In the genomic region with DNA sequence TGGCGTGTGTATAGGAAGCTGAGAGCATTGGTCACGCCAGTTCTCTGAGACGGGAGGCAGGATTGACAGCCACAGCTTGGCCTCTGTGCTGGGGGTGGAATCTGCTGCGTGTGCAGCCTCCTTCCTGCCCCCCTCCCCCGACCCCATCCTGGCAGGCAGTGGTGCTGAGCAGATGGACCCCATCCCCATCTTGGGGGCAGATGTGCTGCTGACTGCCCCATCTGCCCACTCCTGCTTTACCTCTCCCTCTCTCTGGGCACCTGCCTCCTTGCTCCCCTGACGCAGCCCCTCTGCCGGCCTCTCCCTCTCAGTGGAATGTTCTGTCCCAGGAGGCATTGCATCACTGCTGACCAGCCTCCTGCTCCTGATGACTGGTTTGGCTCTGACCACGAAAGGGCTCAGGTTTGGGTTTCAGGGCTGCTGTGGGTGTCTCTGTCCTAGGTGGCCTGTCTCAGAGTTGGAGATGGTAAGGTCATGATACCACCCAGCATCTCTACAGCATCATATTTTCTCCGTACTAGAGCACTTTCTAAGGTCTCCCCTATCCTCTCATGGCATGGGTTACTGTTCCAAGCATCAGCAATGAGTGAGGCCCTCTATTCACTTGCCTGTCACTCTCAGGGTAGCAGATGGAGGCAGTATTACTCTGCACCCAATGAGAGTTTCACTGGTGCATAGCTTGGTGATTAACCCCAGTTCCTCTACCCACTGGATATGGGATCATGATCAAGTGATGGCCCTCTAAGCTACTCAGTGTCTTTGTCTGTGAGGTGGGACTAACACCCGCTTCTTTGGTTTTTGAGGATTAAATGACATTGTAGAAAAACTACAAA, we compare ENCODE assay signal across 9 cellular contexts.
DNase-seq lines count a peak whose midpoint lies in the region; ATAC-seq, FAIRE-seq and TF ChIP-seq lines count a peak whose summit lies in the region.
"Had no signal": no experiment of that assay in that cellular context is flagged by ENCODE, and none has a peak within 500 bp of the region (broad histone marks: within the 10 kb centered on the region; RNA-seq: fewer than 3 reads in every experiment).

No MANE protein-coding gene starts in this region.

- H3K9me3 Mint-ChIP-seq in glutamatergic neuron (ENCODE audit: unreplicated experiment), result peaks cover 15% of the 10 kb centered on the region
- H3K9me3 Mint-ChIP-seq: central memory CD8-positive, alpha-beta T cell had no signal

- DNase-seq in GM12892 (ENCODE audit: insufficient read length) (no peak), NCI-H69 (lab: John Stamatoyannopoulos, UW) (peak; percentile 32), glutamatergic neuron (peak; percentile 77), renal cortical epithelial cell (ENCODE audit: low read depth) (peak; percentile 64), G401 (ENCODE audit: low spot score) (no peak)
- no peak for DNase-seq in activated CD4-positive, alpha-beta T cell treated with anti-CD3 and anti-CD28 coated beads for 4 hours
- DNase-seq: GF-D8 had no signal

- no peak for TF ChIP-seq CTCF in glutamatergic neuron (IDR thresholded peaks at IDR 0.05; ENCODE audit: partially characterized antibody, unreplicated experiment)

- peak overlapping the region; percentile 67 for H3K4me3 Mint-ChIP-seq in glutamatergic neuron (ENCODE audit: unreplicated experiment)
- H3K4me3 Mint-ChIP-seq: central memory CD8-positive, alpha-beta T cell had no signal

- in situ Hi-C loops in G401 (cut with HindIII; ENCODE audit: low sequenced_read_pairs), result no loop called here

- H3K27me3 Mint-ChIP-seq in glutamatergic neuron (ENCODE audit: unreplicated experiment), result peaks cover 10% of the 10 kb centered on the region
- H3K27me3 Mint-ChIP-seq: central memory CD8-positive, alpha-beta T cell had no signal

- no peak for ATAC-seq in HG03095 (IDR thresholded peaks at IDR 0.05; ENCODE audit: unreplicated experiment)

- peaks cover 3% of the 10 kb centered on the region for H3K36me3 Mint-ChIP-seq in glutamatergic neuron (ENCODE audit: unreplicated experiment)

- FAIRE-seq in GM12892 (lab: Jason Lieb, UNC), result peak; percentile 53

- H3K27ac Mint-ChIP-seq in glutamatergic neuron (ENCODE audit: unreplicated experiment), result peak overlapping the region; percentile 94

- peaks cover 41% of the 10 kb centered on the region for H3K4me1 Mint-ChIP-seq in glutamatergic neuron (ENCODE audit: low read depth, unreplicated experiment)

- TF ChIP-seq POLR2A in GM12892 (IDR thresholded peaks at IDR 0.05; ENCODE audit: low read depth, low read length), result no peak

Comparison
In these comparisons a context has a peak if more than half of its experiments do, and no peak if none do; other contexts are left out.
1. DNase-seq: peak in NCI-H69 (single experiment), glutamatergic neuron (single experiment) and renal cortical epithelial cell (single experiment); none in GM12892 (single experiment), activated CD4-positive, alpha-beta T cell treated with anti-CD3 and anti-CD28 coated beads for 4 hours (0 of 2) and G401 (single experiment).